ENCODE assay signal across 8 cellular contexts in the genomic region with DNA sequence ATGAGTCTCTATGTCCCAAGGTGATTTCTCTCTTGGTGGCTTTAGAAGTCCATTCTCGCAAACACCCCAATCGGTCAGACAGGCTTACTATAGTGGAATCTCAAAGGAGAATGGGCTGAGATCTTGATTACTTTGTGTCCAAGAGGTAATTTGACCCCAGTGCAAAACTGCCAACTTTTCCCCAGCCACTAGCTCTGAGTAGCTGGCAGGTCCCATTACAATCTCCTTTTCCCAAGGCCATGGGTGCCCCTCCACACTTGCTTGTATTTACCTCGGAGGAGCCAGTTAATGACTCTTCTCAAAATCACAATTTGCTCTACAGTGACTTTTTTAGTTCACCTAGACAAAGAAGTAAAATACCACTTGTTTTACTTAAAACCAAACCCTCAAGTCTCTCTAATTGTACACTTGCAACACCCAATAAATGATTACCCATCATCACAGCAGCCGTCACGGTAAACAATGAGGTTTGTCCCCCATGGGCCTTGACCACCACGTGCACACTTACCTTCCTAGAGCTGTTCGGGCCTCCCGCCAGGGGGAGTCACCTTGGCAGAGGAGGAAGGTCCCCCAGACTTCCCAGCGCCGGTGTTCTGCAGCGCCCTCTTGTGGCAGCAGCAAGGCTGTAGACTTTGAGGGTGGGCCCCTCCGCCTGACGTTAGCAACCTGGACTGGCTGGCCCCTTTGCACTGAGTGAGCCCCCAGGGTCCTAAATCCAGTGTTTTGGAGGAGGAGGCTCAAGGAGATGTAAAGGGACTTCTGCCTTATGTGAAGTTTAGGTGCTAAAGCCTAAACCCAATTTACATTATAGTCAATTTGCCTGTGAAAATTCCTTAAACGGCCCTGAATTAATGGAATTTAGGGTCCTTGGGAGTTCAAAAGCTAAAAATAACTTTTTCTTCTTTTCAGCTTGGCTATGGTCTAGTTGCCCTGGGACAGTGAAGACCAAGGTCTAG. TPM values are rescaled to one million over a fixed set of nuclear protein-coding genes. Genes with fewer than 3 reads are reported as not detected.
DNase-seq lines count a peak whose midpoint lies in the region; ATAC-seq and TF ChIP-seq lines count a peak whose summit lies in the region.

No MANE protein-coding gene starts in this region.

- H3K9me3 ChIP-seq in WERI-Rb-1 (ENCODE audit: severe bottlenecking) (no peaks in the 10 kb centered on the region), mammary epithelial cell (replicated peaks; ENCODE audit: insufficient read depth, low read length) (no peaks in the 10 kb centered on the region)

- H3K79me2 ChIP-seq in mammary epithelial cell (ENCODE audit: insufficient read depth, low read length), result no peaks in the 10 kb centered on the region

- CTCF ChIA-PET in mammary epithelial cell (lab: Charles Lee; ENCODE audit: low non-redundant PET), result no interaction called here

- H3K4me3 Mint-ChIP-seq in stimulated activated naive B cell treated with anti-CD40 and anti-IgM and Interleukin-4, amounts not matched to agents 10 μg/mL and 1 μg/mL and 100 μg/mL, for 72 hours, result no peak overlapping the region

- H3K4me1 Mint-ChIP-seq in stimulated activated naive B cell treated with anti-CD40 and anti-IgM and Interleukin-4, amounts not matched to agents 10 μg/mL and 1 μg/mL and 100 μg/mL, for 72 hours, result peaks cover 0 to 6% of the 10 kb centered on the region in 2 donors

- WGBS in mammary epithelial cell (ENCODE audit: low coverage, missing lambda C conversion rate), result 71% methylated on average over 14 of the region's 14 CpGs

- no peaks in the 10 kb centered on the region for H3K4me1 ChIP-seq in mammary epithelial cell (ENCODE audit: insufficient read depth, low read length)

- H2AFZ ChIP-seq in mammary epithelial cell (ENCODE audit: low read depth, low read length), result no peak overlapping the region

- peak overlapping the region; percentile 7; the same call in 1 of the 2 replicates for H3K27ac ChIP-seq in WERI-Rb-1
- H3K27ac ChIP-seq in mammary epithelial cell (ENCODE audit: insufficient read depth, low read depth, low read length), result no peak overlapping the region

- peak; percentile 99 for TF ChIP-seq CTCF in WERI-Rb-1 (IDR thresholded peaks at IDR 0.05; ENCODE audit: low read depth, low read length)
- peak; percentile 30 to 42 for TF ChIP-seq CTCF in mammary epithelial cell (conservative IDR thresholded peaks at IDR 0.05 in 1 of 2, IDR thresholded peaks at IDR 0.05 in 1 of 2; ENCODE audit: extremely low read depth in 1 of 2, insufficient read depth in 1 of 2, low read depth in 1 of 2, low read length in 2 of 2)

- H3K4me2 ChIP-seq in mammary epithelial cell (ENCODE audit: insufficient read depth, low read depth, low read length), result no peak overlapping the region

- H3K36me3 ChIP-seq in WERI-Rb-1 (no peaks in the 10 kb centered on the region), mammary epithelial cell (ENCODE audit: insufficient read depth, low read length) (no peaks in the 10 kb centered on the region)

- peak; percentile 38 for DNase-seq in NCI-H2196 (lab: John Stamatoyannopoulos, UW; ENCODE audit: unreplicated experiment)
- no peak for DNase-seq in NCI-H2196 treated with DMSO at 0.1 percent for 48 hours (lab: John Stamatoyannopoulos, UW; ENCODE audit: unreplicated experiment)
- peak; percentile 48 for DNase-seq in M059J (ENCODE audit: low read depth)
- peak; percentile 95 for DNase-seq in WERI-Rb-1
- DNase-seq in mammary epithelial cell, result no peak
- DNase-seq in lung microvascular endothelial cell (ENCODE audit: low read depth in 2 of 2), result peak; percentile 61 to 74
- DNase-seq in stimulated activated naive B cell treated with anti-CD40 and anti-IgM and Interleukin-4, amounts not matched to agents 10 μg/mL and 1 μg/mL and 100 μg/mL, for 72 hours, result peak; percentile 54

- peaks cover 0 to 3% of the 10 kb centered on the region in 2 donors for H3K9me3 Mint-ChIP-seq in stimulated activated naive B cell treated with anti-CD40 and anti-IgM and Interleukin-4, amounts not matched to agents 10 μg/mL and 1 μg/mL and 100 μg/mL, for 72 hours

- no TSS peak for BruUV-seq in mammary epithelial cell (replicated peaks; lab: Mats Ljungman, UMichigan)

- H3K27me3 Mint-ChIP-seq in stimulated activated naive B cell treated with anti-CD40 and anti-IgM and Interleukin-4, amounts not matched to agents 10 μg/mL and 1 μg/mL and 100 μg/mL, for 72 hours, result peaks cover 23 to 43% of the 10 kb centered on the region in 2 donors

- intact Hi-C loops in mammary epithelial cell (cut with micrococcal nuclease), result no loop called here

- H3K27ac Mint-ChIP-seq in stimulated activated naive B cell treated with anti-CD40 and anti-IgM and Interleukin-4, amounts not matched to agents 10 μg/mL and 1 μg/mL and 100 μg/mL, for 72 hours, result peak overlapping the region; percentile 28

- in situ Hi-C loops in mammary epithelial cell (cut with MboI; ENCODE audit: low sequenced_read_pairs in 2 of 2), result no loop called here

- H3K36me3 Mint-ChIP-seq in stimulated activated naive B cell treated with anti-CD40 and anti-IgM and Interleukin-4, amounts not matched to agents 10 μg/mL and 1 μg/mL and 100 μg/mL, for 72 hours, result no peaks in the 10 kb centered on the region

- peak; percentile 93 to 94 for ATAC-seq in stimulated activated naive B cell treated with anti-CD40 and anti-IgM and Interleukin-4, amounts not matched to agents 10 μg/mL and 1 μg/mL and 100 μg/mL, for 72 hours (replicated peaks)
- no peak for ATAC-seq in GM18511 (IDR thresholded peaks at IDR 0.05; ENCODE audit: unreplicated experiment)

- no peak overlapping the region for H3K9ac ChIP-seq in mammary epithelial cell (ENCODE audit: insufficient read depth, low read length)

- no peaks in the 10 kb centered on the region for H4K20me1 ChIP-seq in mammary epithelial cell (ENCODE audit: insufficient read depth, low read length)

- dilution Hi-C loops in mammary epithelial cell (cut with HindIII; ENCODE audit: low sequenced_read_pairs), result no loop called here

- H3K4me3 ChIP-seq in WERI-Rb-1 (ENCODE audit: low read depth, low read length) (no peak overlapping the region), mammary epithelial cell (replicated peaks in 1 of 3; ENCODE audit: insufficient read depth in 1 of 3, low read depth in 2 of 3, low read length in 3 of 3) (no peak overlapping the region)

- no peaks in the 10 kb centered on the region for H3K27me3 ChIP-seq in WERI-Rb-1 (ENCODE audit: insufficient read depth, low read depth, severe bottlenecking)
- H3K27me3 ChIP-seq in mammary epithelial cell (ENCODE audit: insufficient read depth, low read length), result no peaks in the 10 kb centered on the region

RNA-seq across cellular contexts. Expression of gene HDAC11, which starts 18.7 kb away (rescaled TPM):
- total RNA-seq in M059J (2014; rRNA removed; shearing (Covaris generic)), result 4.6 and 5.5 TPM in 2 replicates
- total RNA-seq in mammary epithelial cell, result 10 to 100 TPM; 17.2 to 17.7 TPM
- 8.5 TPM for polyA plus RNA-seq in mammary epithelial cell
- polyA minus RNA-seq in mammary epithelial cell, result 7.9 TPM
- total RNA-seq in lung microvascular endothelial cell, result 5.2 and 6.9 TPM in 2 replicates

RNA-seq across cellular contexts. Expression of gene NUP210, which starts 41.3 kb away (rescaled TPM):
- total RNA-seq in M059J (2014; rRNA removed; shearing (Covaris generic)), result 3.5 and 8.5 TPM in 2 replicates
- total RNA-seq in mammary epithelial cell (under 1 TPM; 0.14 to 0.83 TPM), lung microvascular endothelial cell (0.20 and 0.22 TPM in 2 replicates)
- polyA plus RNA-seq in mammary epithelial cell, result 0.10 TPM
- not detected for polyA minus RNA-seq in mammary epithelial cell

Comparison
In these comparisons a context has a peak if more than half of its experiments do, and no peak if none do; other contexts are left out.
1. DNase-seq: peak in NCI-H2196 (single experiment), M059J (single experiment), WERI-Rb-1 (single experiment), lung microvascular endothelial cell (2 of 2) and stimulated activated naive B cell treated with anti-CD40 and anti-IgM and Interleukin-4, amounts not matched to agents 10 μg/mL and 1 μg/mL and 100 μg/mL, for 72 hours (single experiment); none in NCI-H2196 treated with DMSO at 0.1 percent for 48 hours (single experiment) and mammary epithelial cell (single experiment).